Comparison of ENCODE assay signal across 2 cellular contexts in the genomic region with DNA sequence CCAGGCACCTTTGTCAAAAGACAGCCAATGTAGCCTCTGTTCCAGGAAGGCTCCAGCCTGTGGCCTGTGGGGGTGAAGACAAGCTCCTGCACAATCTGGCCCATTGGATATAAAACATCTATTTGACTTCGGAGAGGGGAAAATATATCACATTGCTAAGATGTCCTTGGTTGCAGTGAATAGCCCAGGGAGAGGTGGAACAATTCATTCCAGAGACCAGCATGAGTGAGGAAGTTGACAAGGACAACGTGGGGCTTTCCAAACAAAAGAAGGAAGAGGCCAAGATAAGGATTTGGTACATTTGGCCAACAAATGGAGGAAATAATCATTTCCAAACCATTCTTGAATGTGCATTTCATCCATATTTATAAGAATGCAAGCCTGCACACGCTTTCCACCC.
TF ChIP-seq lines count a peak whose summit lies in the region.

No MANE protein-coding gene starts in this region.

TF ChIP-seq in IMR-90, 13 proteins besides CTCF, POLR2A, EP300 and RAD21:
- TF ChIP-seq MAZ (IDR thresholded peaks at IDR 0.05; ENCODE audit: borderline replicate concordance, low read depth, low read length) (no peak), BHLHE40 (IDR thresholded peaks at IDR 0.05; ENCODE audit: low read depth, low read length) (no peak), SMC3 (IDR thresholded peaks at IDR 0.05; ENCODE audit: low read depth, low read length) (no peak), CHD1 (IDR thresholded peaks at IDR 0.05; ENCODE audit: low read depth, low read length) (no peak), RFX5 (IDR thresholded peaks at IDR 0.05; ENCODE audit: low read depth, low read length) (no peak), FOS (IDR thresholded peaks at IDR 0.05; ENCODE audit: low read depth, low read length) (no peak), ELK1 (IDR thresholded peaks at IDR 0.05; ENCODE audit: borderline replicate concordance, low read depth, low read length) (no peak), USF2 (IDR thresholded peaks at IDR 0.05; ENCODE audit: low read depth, low read length) (no peak), MAFK (IDR thresholded peaks at IDR 0.05; ENCODE audit: low read depth, low read length) (no peak), RCOR1 (IDR thresholded peaks at IDR 0.05; ENCODE audit: insufficient replicate concordance, low read length) (no peak), CEBPB (IDR thresholded peaks at IDR 0.05; ENCODE audit: low read depth, low read length) (no peak), MXI1 (IDR thresholded peaks at IDR 0.05; ENCODE audit: borderline replicate concordance, low read depth, low read length) (no peak)
TF ChIP-seq in IMR-90: peak in this region for 0.

TF ChIP-seq in GM12891, 5 proteins besides CTCF, POLR2A, EP300 and RAD21:
- TF ChIP-seq POU2F2 (IDR thresholded peaks at IDR 0.05; ENCODE audit: low read depth, low read length), result no peak
- no peak for TF ChIP-seq PAX5 (IDR thresholded peaks at IDR 0.05; ENCODE audit: insufficient read depth, low read length, severe bottlenecking)
- TF ChIP-seq POLR2AphosphoS5 (IDR thresholded peaks at IDR 0.05; ENCODE audit: low read depth, low read length), result no peak
- no peak for TF ChIP-seq TAF1 (IDR thresholded peaks at IDR 0.05; ENCODE audit: low read depth, low read length)
- no peak for TF ChIP-seq SPI1 (IDR thresholded peaks at IDR 0.05; ENCODE audit: low read depth, low read length)
